Comparison of ENCODE assay signal across 8 cellular contexts in the genomic region with DNA sequence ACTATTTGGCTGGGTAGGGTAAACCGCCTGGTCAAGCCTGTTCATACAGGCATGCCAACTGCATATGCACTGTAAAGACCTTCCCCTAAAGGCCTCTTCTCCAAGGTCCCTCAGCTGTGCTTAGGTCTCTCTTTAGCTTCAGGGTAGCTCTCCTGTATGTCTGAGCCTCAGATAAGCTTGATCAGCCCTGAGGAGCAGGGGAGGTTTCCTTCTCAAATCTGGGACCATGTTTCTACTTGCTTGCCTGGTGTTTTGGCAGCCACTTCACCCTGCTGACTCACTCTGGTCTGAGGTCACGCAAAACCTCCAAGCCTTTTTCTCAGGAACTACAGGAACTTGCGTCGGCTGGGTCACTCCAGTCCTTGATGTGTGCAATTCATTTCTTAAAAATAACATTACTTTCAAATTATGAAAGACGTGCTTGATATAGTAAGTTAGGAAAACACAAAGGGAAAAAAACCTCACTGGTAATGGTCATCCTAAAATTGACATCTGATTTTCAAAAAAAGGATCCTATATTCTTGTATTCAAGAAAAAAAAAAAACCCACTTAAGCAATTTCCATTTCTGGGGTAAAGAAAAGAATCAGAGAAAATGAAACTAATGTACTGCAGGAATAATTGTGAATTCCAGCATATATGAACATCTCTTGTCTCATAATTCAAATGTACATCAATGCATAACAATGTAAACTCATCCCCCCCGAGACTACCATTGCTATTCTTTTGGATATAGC. TPM values are rescaled to one million over a fixed set of nuclear protein-coding genes. Genes with fewer than 3 reads are reported as not detected.
DNase-seq lines count a peak whose midpoint lies in the region; ATAC-seq lines count a peak whose summit lies in the region.

No MANE protein-coding gene starts in this region.

- peaks cover 71% of the 10 kb centered on the region for H3K4me1 Mint-ChIP-seq in stimulated activated memory B cell treated with anti-CD40 and anti-IgM and Interleukin-4, amounts not matched to agents 10 μg/mL and 1 μg/mL and 100 μg/mL, for 72 hours

- peak; percentile 2 for ATAC-seq in stimulated activated memory B cell treated with anti-CD40 and anti-IgM and Interleukin-4, amounts not matched to agents 10 μg/mL and 1 μg/mL and 100 μg/mL, for 72 hours
- ATAC-seq in GM18870 (IDR thresholded peaks at IDR 0.05; ENCODE audit: unreplicated experiment) (no peak), HG02938 (IDR thresholded peaks at IDR 0.05; ENCODE audit: unreplicated experiment) (no peak)

- no peaks in the 10 kb centered on the region for H3K9me3 Mint-ChIP-seq in stimulated activated memory B cell treated with anti-CD40 and anti-IgM and Interleukin-4, amounts not matched to agents 10 μg/mL and 1 μg/mL and 100 μg/mL, for 72 hours

- H3K27me3 Mint-ChIP-seq in stimulated activated memory B cell treated with anti-CD40 and anti-IgM and Interleukin-4, amounts not matched to agents 10 μg/mL and 1 μg/mL and 100 μg/mL, for 72 hours, result no peaks in the 10 kb centered on the region

- DNase-seq in Daoy (ENCODE audit: low read depth) (peak; percentile 96), NOMO-1 (lab: John Stamatoyannopoulos, UW; ENCODE audit: unreplicated experiment in 2 of 2) (peak; percentile 69 to 76), astrocyte of the hippocampus (ENCODE audit: low read depth, low spot score) (peak; percentile 96), kidney tubule cell (ENCODE audit: low spot score) (peak; percentile 87), HuH-7.5 (ENCODE audit: low spot score) (no peak)

- no peaks in the 10 kb centered on the region for H3K36me3 Mint-ChIP-seq in stimulated activated memory B cell treated with anti-CD40 and anti-IgM and Interleukin-4, amounts not matched to agents 10 μg/mL and 1 μg/mL and 100 μg/mL, for 72 hours

- peak overlapping the region; percentile 10 for H3K4me3 Mint-ChIP-seq in stimulated activated memory B cell treated with anti-CD40 and anti-IgM and Interleukin-4, amounts not matched to agents 10 μg/mL and 1 μg/mL and 100 μg/mL, for 72 hours

- H3K27ac Mint-ChIP-seq in stimulated activated memory B cell treated with anti-CD40 and anti-IgM and Interleukin-4, amounts not matched to agents 10 μg/mL and 1 μg/mL and 100 μg/mL, for 72 hours, result peak overlapping the region; percentile 90

RNA-seq across cellular contexts. Expression of gene RNF19B, which starts 24.7 kb away (rescaled TPM):
- 18.8 and 20.4 TPM in 2 replicates for total RNA-seq in Daoy (2014; rRNA removed; shearing (Covaris generic))

RNA-seq across cellular contexts. Expression of gene AK2, which starts 47.4 kb away (rescaled TPM):
- 339 and 582 TPM in 2 replicates for total RNA-seq in Daoy (2014; rRNA removed; shearing (Covaris generic))
